Comparison of ENCODE assay signal across 8 cellular contexts in genomic region chr1:92749024-92749634, GRCh38. TPM values are rescaled to one million over a fixed set of nuclear protein-coding genes. Genes with fewer than 3 reads are reported as not detected.
DNase-seq lines count a peak whose midpoint lies in the region; ATAC-seq and TF ChIP-seq lines count a peak whose summit lies in the region.

No MANE protein-coding gene starts in this region.

- no peaks in the 10 kb centered on the region for H3K9me3 Mint-ChIP-seq in CD4-positive, CD25-positive, alpha-beta regulatory T cell

- H3K36me3 Mint-ChIP-seq in CD4-positive, CD25-positive, alpha-beta regulatory T cell = no peaks in the 10 kb centered on the region

- peaks cover 0 to 4% (median 0%) of the 10 kb centered on the region in 4 donors for H3K4me1 Mint-ChIP-seq in CD4-positive, CD25-positive, alpha-beta regulatory T cell

- H3K9me3 ChIP-seq in CD4-positive, CD25-positive, alpha-beta regulatory T cell (ENCODE audit: control insufficient read depth in 2 of 2, low read length in 2 of 2) = no peaks in the 10 kb centered on the region
- no peaks in the 10 kb centered on the region for H3K9me3 ChIP-seq in Peyer's patch
- H3K9me3 ChIP-seq in body of pancreas = no peaks in the 10 kb centered on the region

- no peak overlapping the region for H3K27ac Mint-ChIP-seq in CD4-positive, CD25-positive, alpha-beta regulatory T cell

- H3K9ac ChIP-seq in KMS-11 = no peak overlapping the region

- no peaks in the 10 kb centered on the region for H3K4me1 ChIP-seq in CD4-positive, CD25-positive, alpha-beta regulatory T cell (ENCODE audit: control insufficient read depth, insufficient read depth, low read length, poor library complexity, severe bottlenecking)
- no peaks in the 10 kb centered on the region for H3K4me1 ChIP-seq in KMS-11 (ENCODE audit: low read depth, poor library complexity, severe bottlenecking)
- no peaks in the 10 kb centered on the region for H3K4me1 ChIP-seq in Peyer's patch
- no peaks in the 10 kb centered on the region for H3K4me1 ChIP-seq in body of pancreas

- H4K20me1 ChIP-seq in KMS-11 (ENCODE audit: insufficient read depth) = no peaks in the 10 kb centered on the region

- no peaks in the 10 kb centered on the region for H3K27me3 ChIP-seq in CD4-positive, CD25-positive, alpha-beta regulatory T cell (ENCODE audit: control insufficient read depth, insufficient read depth, low read length)
- H3K27me3 ChIP-seq in KMS-11 (ENCODE audit: insufficient read depth, low read depth) (no peaks in the 10 kb centered on the region), Peyer's patch (no peaks in the 10 kb centered on the region), body of pancreas (no peaks in the 10 kb centered on the region)

- H3K36me3 ChIP-seq in CD4-positive, CD25-positive, alpha-beta regulatory T cell (ENCODE audit: control insufficient read depth, insufficient read depth, low read length) = no peaks in the 10 kb centered on the region
- H3K36me3 ChIP-seq in KMS-11 (ENCODE audit: insufficient read depth) (no peaks in the 10 kb centered on the region), Peyer's patch (no peaks in the 10 kb centered on the region), body of pancreas (replicated peaks in 1 of 2; ENCODE audit: insufficient read depth in 1 of 2, low read depth in 2 of 2) (no peaks in the 10 kb centered on the region)

- H3K4me2 ChIP-seq in KMS-11 = no peak overlapping the region

- H3K27me3 Mint-ChIP-seq in CD4-positive, CD25-positive, alpha-beta regulatory T cell = peaks cover 5% of the 10 kb centered on the region

- ATAC-seq in CD4-positive, CD25-positive, alpha-beta regulatory T cell (ENCODE audit: low read depth in 2 of 2) = peak; percentile 64 to 71
- ATAC-seq in GM18868 (IDR thresholded peaks at IDR 0.05; ENCODE audit: unreplicated experiment) (peak; percentile 82), body of pancreas (peak; percentile 64), HG02623 (IDR thresholded peaks at IDR 0.05; ENCODE audit: unreplicated experiment) (no peak)

- H3K4me3 ChIP-seq in CD4-positive, CD25-positive, alpha-beta regulatory T cell (ENCODE audit: low read depth, low read length) = no peak overlapping the region
- H3K4me3 ChIP-seq in KMS-11 (IDR thresholded peaks at IDR 0.05; ENCODE audit: insufficient read depth, low read depth, low read length) = no peak overlapping the region
- H3K4me3 ChIP-seq in Peyer's patch = no peak overlapping the region
- no peak overlapping the region for H3K4me3 ChIP-seq in body of pancreas

- DNase-seq in CD4-positive, CD25-positive, alpha-beta regulatory T cell = peak in 2 of 3 donors; percentile 47 to 72
- peak in 1 of 3 donors; percentile 68 for DNase-seq in Peyer's patch
- peak; percentile 36 to 67 (median 55) for DNase-seq in body of pancreas
- DNase-seq in iris pigment epithelial cell (ENCODE audit: low read depth) = peak; percentile 76
- DNase-seq in stimulated activated CD8-positive, alpha-beta memory T cell treated with anti-CD3 and anti-CD28 coated beads, Interleukin-4, amount 100 ng/mL, for 48 hours = peak; percentile 35

- H3K79me2 ChIP-seq in KMS-11 (ENCODE audit: insufficient read depth, low read depth) = no peaks in the 10 kb centered on the region

- H2AFZ ChIP-seq in KMS-11 (ENCODE audit: low read depth) = no peak overlapping the region

- no peak for TF ChIP-seq POLR2A in Peyer's patch (IDR thresholded peaks at IDR 0.05)
- no peak for TF ChIP-seq POLR2A in body of pancreas (IDR thresholded peaks at IDR 0.05)

- H3K4me3 Mint-ChIP-seq in CD4-positive, CD25-positive, alpha-beta regulatory T cell = no peak overlapping the region

- peak; percentile 50 for TF ChIP-seq CTCF in KMS-11 (conservative IDR thresholded peaks at IDR 0.05; ENCODE audit: low read depth, low read length)
- TF ChIP-seq CTCF in Peyer's patch (IDR thresholded peaks at IDR 0.05) = peak in 5 of 6 experiments; percentile 18 to 78 (median 73)
- peak; percentile 50 to 73 (median 61) for TF ChIP-seq CTCF in body of pancreas (IDR thresholded peaks at IDR 0.05)

- intact Hi-C loops in body of pancreas (cut with DNase I) = no loop called here

- no peak overlapping the region for H3K27ac ChIP-seq in CD4-positive, CD25-positive, alpha-beta regulatory T cell (ENCODE audit: insufficient read depth, low read length, poor library complexity, severe bottlenecking)
- H3K27ac ChIP-seq in KMS-11 (no peak overlapping the region), Peyer's patch (no peak overlapping the region), body of pancreas (no peak overlapping the region)

- 55 to 60% methylated on average over 1 of the region's 1 CpG for WGBS in body of pancreas, 2 donors

RNA-seq across cellular contexts. Expression of gene EVI5, which starts 35.8 kb away (rescaled TPM):
- 2.7 TPM for total RNA-seq in CD4-positive, CD25-positive, alpha-beta regulatory T cell
- polyA plus RNA-seq in CD4-positive, CD25-positive, alpha-beta regulatory T cell = 1 to 10 TPM in 1 of 4 donors, under 1 TPM in 3; 0.52 to 1.2 (median 0.59) TPM
- total RNA-seq in Peyer's patch (100 to 1,000 TPM in 1 of 4 donors, 10 to 100 TPM in 3; 16.3 to 135 (median 33.7) TPM), body of pancreas (10 to 100 TPM in 1 of 2 donors, 1 to 10 TPM in 1; 7.9 to 18.9 TPM)
